10 cellular contexts compared by ENCODE assay signal in genomic region chr11:66976048-66976467, GRCh38. TPM values are rescaled to one million over a fixed set of nuclear protein-coding genes. Genes with fewer than 3 reads are reported as not detected.
DNase-seq lines count a peak whose midpoint lies in the region; ATAC-seq and TF ChIP-seq lines count a peak whose summit lies in the region.
"Had no signal": no experiment of that assay in that cellular context is flagged by ENCODE, and none has a peak within 500 bp of the region (broad histone marks: within the 10 kb centered on the region; RNA-seq: fewer than 3 reads in every experiment).

No MANE protein-coding gene starts in this region.

- ATAC-seq in left lung (peak; percentile 13), HG02798 (IDR thresholded peaks at IDR 0.05; ENCODE audit: poor library complexity, unreplicated experiment) (no peak), GM18867 (IDR thresholded peaks at IDR 0.05; ENCODE audit: unreplicated experiment) (no peak)

- peaks cover 0 to 13% of the 10 kb centered on the region in 2 donors for H3K27me3 ChIP-seq in left lung

- peaks cover 0 to 14% of the 10 kb centered on the region in 2 donors for H3K9me3 ChIP-seq in left lung

- no peak for DNase-seq in AG09319 (ENCODE audit: extremely low read depth, low read depth)
- peak; percentile 63 for DNase-seq in GM13976 (ENCODE audit: low spot score)
- peak; percentile 58 to 60 for DNase-seq in activated T-cell treated with anti-CD3 and anti-CD28 coated beads, Interleukin-2, amount 50 U/mL, for 48 hours
- no peak for DNase-seq in left lung
- no peak for DNase-seq in NCI-H2196 (lab: John Stamatoyannopoulos, UW; ENCODE audit: unreplicated experiment)
- no peak for DNase-seq in OCI-M2 (lab: John Stamatoyannopoulos, UW; ENCODE audit: unreplicated experiment)

- H3K27ac ChIP-seq in left lung: no peak overlapping the region
- H3K27ac ChIP-seq: skin epidermis had no signal

- peaks cover 3 to 6% of the 10 kb centered on the region in 2 donors for H3K4me1 ChIP-seq in left lung

- TF ChIP-seq CTCF in AG09319 (IDR thresholded peaks at IDR 0.05; ENCODE audit: low read depth, low read length) (peak; percentile 76), GM13976 (IDR thresholded peaks at IDR 0.05; ENCODE audit: borderline replicate concordance, control extremely low read depth, extremely low read depth, insufficient read depth, missing control alignments) (no peak), left lung (IDR thresholded peaks at IDR 0.05) (peak; percentile 23 to 28)

- intact Hi-C loops in left lung (cut with DNase I): no loop called here

- no peak overlapping the region for H3K4me3 ChIP-seq in left lung
- H3K4me3 ChIP-seq: skin epidermis had no signal

- no peaks in the 10 kb centered on the region for H3K36me3 ChIP-seq in left lung

- in situ Hi-C loops in GM13976 (cut with MboI; ENCODE audit: low sequenced_read_pairs, unreplicated experiment): no loop called here

RNA-seq across cellular contexts. Expression of gene C11orf86, which starts 1.0 kb away (rescaled TPM):
- not detected for total RNA-seq in left lung
- total RNA-seq: activated naive CD4-positive, alpha-beta T cell treated with anti-CD3 and anti-CD28 coated beads, Interleukin-2, amount 50 U/mL, for 72 hours had no signal

RNA-seq across cellular contexts. Expression of gene PC, which starts 17.9 kb away (rescaled TPM):
- total RNA-seq in left lung: 10 to 100 TPM; 20.3 to 27.4 TPM

RNA-seq across cellular contexts. Expression of gene SYT12, which starts 46.9 kb away (rescaled TPM):
- under 1 TPM in 1 of 2 donors, not detected in 1; 0.61 TPM for total RNA-seq in left lung

Comparison
In these comparisons a context has a peak if more than half of its experiments do, and no peak if none do; other contexts are left out.
1. DNase-seq: peak in GM13976 (single experiment) and activated T-cell treated with anti-CD3 and anti-CD28 coated beads, Interleukin-2, amount 50 U/mL, for 48 hours (2 of 2); none in AG09319 (single experiment), left lung (0 of 2), NCI-H2196 (single experiment) and OCI-M2 (single experiment).